ENCODE assay signal across 28 cellular contexts in the genomic region with DNA sequence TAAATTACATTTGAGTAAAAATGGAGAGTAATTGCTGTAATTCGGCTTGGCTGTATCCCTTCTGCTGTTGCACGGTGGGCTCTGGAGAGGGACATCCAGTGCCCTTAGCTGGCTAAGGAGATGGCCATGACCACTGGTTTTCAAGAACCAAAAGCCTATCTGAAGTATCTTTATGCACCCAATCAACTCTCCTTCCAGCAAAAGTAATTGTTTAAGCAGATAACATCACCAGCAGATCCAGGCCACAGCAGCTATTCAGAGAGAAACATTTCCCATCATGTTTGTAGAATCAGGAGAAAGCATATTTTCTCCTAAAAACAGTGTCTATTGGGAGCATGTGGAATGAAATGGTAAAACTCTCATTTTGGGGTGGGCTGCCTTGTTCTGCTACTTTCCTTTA.
"Had no signal": no experiment of that assay in that cellular context is flagged by ENCODE, and none has a peak within 500 bp of the region (broad histone marks: within the 10 kb centered on the region; RNA-seq: fewer than 3 reads in every experiment).

No MANE protein-coding gene starts in this region.

- H3K27me3 Mint-ChIP-seq: stimulated activated memory B cell treated with anti-CD40 and anti-IgM and Interleukin-4, amounts not matched to agents 10 μg/mL and 1 μg/mL and 100 μg/mL, for 72 hours had no signal

- H3K9me3 ChIP-seq: stomach, suprapubic skin, testis, thoracic aorta, thyroid gland, tibial artery, tibial nerve, transverse colon, upper lobe of left lung, upper lobe of right lung, uterus, vagina had no signal

- ATAC-seq: stimulated activated effector memory CD8-positive, alpha-beta T cell treated with anti-CD3 and anti-CD28 coated beads, Interleukin-12 subunit alpha, Interleukin-12 subunit beta, amount 100 ng/mL, for 72 hours; stimulated activated memory B cell treated with anti-CD40 and anti-IgM and Interleukin-4, amounts not matched to agents 10 μg/mL and 1 μg/mL and 100 μg/mL, for 72 hours; stimulated activated naive B cell treated with anti-CD40 and anti-IgM and Interleukin-4, amounts not matched to agents 10 μg/mL and 1 μg/mL and 100 μg/mL, for 72 hours; stimulated activated naive CD8-positive, alpha-beta T cell treated with anti-CD3 and anti-CD28 coated beads, Interleukin-15, amount 100 ng/mL, for 72 hours; stimulated activated naive CD8-positive, alpha-beta T cell treated with anti-CD3 and anti-CD28 coated beads, Interleukin-15, Interleukin-2, amounts not matched to agents 100 U/mL and 50 U/mL, for 24 hours; upper lobe of right lung had no signal

- H3K27ac ChIP-seq: stomach, suprapubic skin, testis, thoracic aorta, thyroid gland, tibial artery, tibial nerve, transverse colon, upper lobe of left lung, upper lobe of right lung, uterus, vagina had no signal

- H3K4me1 ChIP-seq: stomach, suprapubic skin, testis, thyroid gland, tibial artery, tibial nerve, transverse colon, upper lobe of left lung, upper lobe of right lung, uterus, vagina had no signal

- H3K36me3 ChIP-seq: stomach, suprapubic skin, thoracic aorta, thyroid gland, tibial artery, tibial nerve, transverse colon, upper lobe of left lung, upper lobe of right lung, uterus, vagina had no signal

- H3K4me3 Mint-ChIP-seq: stimulated activated effector memory CD8-positive, alpha-beta T cell treated with anti-CD3 and anti-CD28 coated beads, Interleukin-12 subunit alpha, Interleukin-12 subunit beta, amount 100 ng/mL, for 72 hours; stimulated activated memory B cell treated with anti-CD40 and anti-IgM and Interleukin-4, amounts not matched to agents 10 μg/mL and 1 μg/mL and 100 μg/mL, for 72 hours; stimulated activated naive B cell treated with anti-CD40 and anti-IgM and Interleukin-4, amounts not matched to agents 10 μg/mL and 1 μg/mL and 100 μg/mL, for 72 hours; stimulated activated naive CD8-positive, alpha-beta T cell treated with anti-CD3 and anti-CD28 coated beads, Interleukin-15, amount 100 ng/mL, for 72 hours; stimulated activated naive CD8-positive, alpha-beta T cell treated with anti-CD3 and anti-CD28 coated beads, Interleukin-15, Interleukin-2, amounts not matched to agents 100 ng/mL and 50 ng/mL, for 24 hours; type B pancreatic cell had no signal

- DNase-seq: stimulated activated CD4-positive, alpha-beta T cell treated with anti-CD3 and anti-CD28 coated beads, Interleukin-2, amount 100 ng/mL, for 48 hours; stimulated activated CD4-positive, alpha-beta T cell treated with anti-CD3 and anti-CD28 coated beads, Interleukin-4, amount 100 ng/mL, for 1 hour; stimulated activated CD4-positive, alpha-beta T cell treated with anti-CD3 and anti-CD28 coated beads, Interleukin-4, amount 100 ng/mL, for 24 hours; stimulated activated CD4-positive, alpha-beta T cell treated with anti-CD3 and anti-CD28 coated beads, Interleukin-4, amount 100 ng/mL, for 4 hours; stimulated activated CD8-positive, alpha-beta memory T cell treated with anti-CD3 and anti-CD28 coated beads, Interleukin-4, amount 100 ng/mL, for 48 hours; stimulated activated naive B cell treated with anti-CD40 and anti-IgM and Interleukin-4, amounts not matched to agents 10 μg/mL and 1 μg/mL and 100 μg/mL, for 72 hours; stimulated activated naive CD4-positive, alpha-beta T cell; stimulated activated naive CD4-positive, alpha-beta T cell treated with Interleukin-2 at 50 U/mL for 16 hours; stimulated activated naive CD8-positive, alpha-beta T cell treated with anti-CD3 and anti-CD28 coated beads, Interleukin-15, amount 100 ng/mL, for 72 hours; stimulated activated naive CD8-positive, alpha-beta T cell treated with anti-CD3 and anti-CD28 coated beads, Interleukin-15, Interleukin-2, amounts not matched to agents 100 U/mL and 50 U/mL, for 24 hours; stomach; substantia nigra; testis; thyroid gland; tibial artery; transverse colon; trophoblast cell; upper lobe of left lung; upper lobe of right lung; uterus had no signal

- H3K4me1 Mint-ChIP-seq: stimulated activated effector memory CD8-positive, alpha-beta T cell treated with anti-CD3 and anti-CD28 coated beads, Interleukin-12 subunit alpha, Interleukin-12 subunit beta, amount 100 ng/mL, for 72 hours; stimulated activated memory B cell treated with anti-CD40 and anti-IgM and Interleukin-4, amounts not matched to agents 10 μg/mL and 1 μg/mL and 100 μg/mL, for 72 hours; stimulated activated naive B cell treated with anti-CD40 and anti-IgM and Interleukin-4, amounts not matched to agents 10 μg/mL and 1 μg/mL and 100 μg/mL, for 72 hours; stimulated activated naive CD8-positive, alpha-beta T cell treated with anti-CD3 and anti-CD28 coated beads, Interleukin-15, amount 100 ng/mL, for 72 hours had no signal

- H3K4me3 ChIP-seq: stomach, suprapubic skin, testis, thoracic aorta, thyroid gland, tibial artery, tibial nerve, transverse colon, upper lobe of left lung, upper lobe of right lung, uterus, vagina had no signal

- H3K27ac Mint-ChIP-seq: stimulated activated effector memory CD8-positive, alpha-beta T cell treated with anti-CD3 and anti-CD28 coated beads, Interleukin-12 subunit alpha, Interleukin-12 subunit beta, amount 100 ng/mL, for 72 hours; stimulated activated memory B cell treated with anti-CD40 and anti-IgM and Interleukin-4, amounts not matched to agents 10 μg/mL and 1 μg/mL and 100 μg/mL, for 72 hours; stimulated activated naive B cell treated with anti-CD40 and anti-IgM and Interleukin-4, amounts not matched to agents 10 μg/mL and 1 μg/mL and 100 μg/mL, for 72 hours; stimulated activated naive CD8-positive, alpha-beta T cell treated with anti-CD3 and anti-CD28 coated beads, Interleukin-15, Interleukin-2, amounts not matched to agents 100 ng/mL and 50 ng/mL, for 24 hours; type B pancreatic cell had no signal

- H3K9me3 Mint-ChIP-seq: stimulated activated effector memory CD8-positive, alpha-beta T cell treated with anti-CD3 and anti-CD28 coated beads, Interleukin-12 subunit alpha, Interleukin-12 subunit beta, amount 100 ng/mL, for 72 hours; stimulated activated naive B cell treated with anti-CD40 and anti-IgM and Interleukin-4, amounts not matched to agents 10 μg/mL and 1 μg/mL and 100 μg/mL, for 72 hours; stimulated activated naive CD8-positive, alpha-beta T cell treated with anti-CD3 and anti-CD28 coated beads, Interleukin-15, amount 100 ng/mL, for 72 hours; type B pancreatic cell had no signal

- H3K27me3 ChIP-seq: stomach, testis, thyroid gland, tibial artery, tibial nerve, transverse colon, upper lobe of left lung, upper lobe of right lung, uterus, vagina had no signal

- H3K36me3 Mint-ChIP-seq: stimulated activated effector memory CD8-positive, alpha-beta T cell treated with anti-CD3 and anti-CD28 coated beads, Interleukin-12 subunit alpha, Interleukin-12 subunit beta, amount 100 ng/mL, for 72 hours; stimulated activated memory B cell treated with anti-CD40 and anti-IgM and Interleukin-4, amounts not matched to agents 10 μg/mL and 1 μg/mL and 100 μg/mL, for 72 hours; stimulated activated naive B cell treated with anti-CD40 and anti-IgM and Interleukin-4, amounts not matched to agents 10 μg/mL and 1 μg/mL and 100 μg/mL, for 72 hours; type B pancreatic cell had no signal
